ENCODE assay signal across 16 cellular contexts in genomic region chr17:13182450-13182849, GRCh38.
"Had no signal": no experiment of that assay in that cellular context is flagged by ENCODE, and none has a peak within 500 bp of the region (broad histone marks: within the 10 kb centered on the region; RNA-seq: fewer than 3 reads in every experiment).

No MANE protein-coding gene starts in this region.

- H3K36me3 ChIP-seq: cardiac muscle cell, gastroesophageal sphincter, upper lobe of left lung had no signal

- H3K27me3 ChIP-seq: cardiac muscle cell, gastroesophageal sphincter, upper lobe of left lung had no signal

- H3K27ac ChIP-seq: cardiac muscle cell, gastroesophageal sphincter, upper lobe of left lung had no signal

- H3K4me3 ChIP-seq: cardiac muscle cell, gastroesophageal sphincter, upper lobe of left lung had no signal

- ATAC-seq: gastroesophageal sphincter; left lobe of liver; naive thymus-derived CD8-positive, alpha-beta T cell had no signal

- H3K9me3 ChIP-seq: upper lobe of left lung had no signal

- DNase-seq: activated CD4-positive, alpha-beta T cell treated with anti-CD3 and anti-CD28 coated beads, Interleukin-2, amount 50 U/mL, for 48 hours; activated CD4-positive, CD25-positive, alpha-beta regulatory T cell treated with anti-CD3 and anti-CD28 coated beads, Interleukin-2, amount 50 U/mL, for 72 hours; activated effector memory CD4-positive, alpha-beta T cell treated with Interleukin-2 at 50 U/mL for 16 hours; activated T-cell treated with anti-CD3 and anti-CD28 coated beads, Interleukin-2, amount 50 U/mL, for 24 hours; mammary epithelial cell; naive thymus-derived CD8-positive, alpha-beta T cell; retina; stimulated activated CD4-positive, alpha-beta T cell treated with anti-CD3 and anti-CD28 coated beads, Interleukin-4, amount 100 ng/mL, for 4 hours; stimulated activated CD8-positive, alpha-beta memory T cell treated with anti-CD3 and anti-CD28 coated beads, Interleukin-4, amount 100 ng/mL, for 48 hours; stimulated activated naive CD4-positive, alpha-beta T cell treated with Interleukin-2 at 50 U/mL for 16 hours; T-helper 1 cell; T1000; upper lobe of left lung had no signal

- H3K4me1 ChIP-seq: gastroesophageal sphincter had no signal
